ENCODE assay signal across 8 cellular contexts in the genomic region with DNA sequence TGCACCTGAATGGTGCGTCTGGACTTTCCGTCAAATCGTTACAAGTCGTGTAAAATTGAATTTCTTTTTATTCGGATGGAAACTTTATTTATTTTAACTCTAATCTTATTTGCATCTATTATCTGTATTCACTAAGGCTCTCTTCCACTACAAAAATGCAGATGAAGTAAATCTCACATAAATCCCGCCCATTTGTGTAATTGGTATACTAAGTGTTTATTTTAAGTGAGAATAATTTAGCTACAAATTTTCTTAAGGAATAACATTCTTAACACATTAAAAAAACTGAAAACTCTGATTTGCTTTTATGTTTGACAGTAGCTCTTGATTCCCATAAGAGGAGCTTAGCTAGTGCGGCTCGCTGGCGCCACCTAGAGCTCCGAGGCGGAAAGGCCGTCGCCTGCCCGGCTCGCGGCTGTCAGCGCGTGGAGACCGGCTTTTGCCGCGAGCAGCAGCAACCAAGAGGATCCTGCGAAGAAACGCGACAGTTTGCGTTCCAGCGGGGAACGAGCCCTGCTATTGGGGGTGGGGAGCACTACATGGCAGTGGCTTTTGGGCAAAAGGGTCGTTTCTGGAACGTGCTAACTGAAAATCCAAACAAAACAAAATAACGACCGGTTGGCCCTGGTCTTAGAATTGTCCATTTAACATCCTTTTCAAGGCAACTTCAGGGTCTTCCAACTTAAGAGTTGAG. TPM values are rescaled to one million over a fixed set of nuclear protein-coding genes. Genes with fewer than 3 reads are reported as not detected.
DNase-seq lines count a peak whose midpoint lies in the region; ATAC-seq and TF ChIP-seq lines count a peak whose summit lies in the region.

No MANE protein-coding gene starts in this region.

- peaks cover 52% of the 10 kb centered on the region for H3K27me3 Mint-ChIP-seq in neural progenitor cell (ENCODE audit: insufficient read depth, low read depth)

- H3K27ac ChIP-seq in Panc1 (ENCODE audit: low read length) (no peak overlapping the region), neural progenitor cell (no peak overlapping the region), stomach (no peak overlapping the region)

- H3K4me1 Mint-ChIP-seq in neural progenitor cell, result peaks cover 49% of the 10 kb centered on the region

- no peak for TF ChIP-seq EP300 in stomach (IDR thresholded peaks at IDR 0.05)

- TF ChIP-seq CTCF in AG09309 (IDR thresholded peaks at IDR 0.05; ENCODE audit: control insufficient read depth, insufficient read depth, low read depth, low read length, missing control alignments) (peak; percentile 98), Panc1 (IDR thresholded peaks at IDR 0.05) (peak; percentile 98), fibroblast of pulmonary artery (IDR thresholded peaks at IDR 0.05; ENCODE audit: low read length, missing control alignments) (peak; percentile 94), neural progenitor cell (IDR thresholded peaks at IDR 0.05) (peak; percentile 99), stomach (IDR thresholded peaks at IDR 0.05) (peak in 5 of 7 experiments; percentile 82 to 96 (median 95))

- peak overlapping the region; percentile 52 for H2AFZ ChIP-seq in neural progenitor cell (replicated peaks)

- H3K79me2 ChIP-seq in neural progenitor cell (ENCODE audit: low read depth), result no peaks in the 10 kb centered on the region

- H3K9me3 ChIP-seq in Panc1 (ENCODE audit: control insufficient read depth, insufficient read depth, low read depth, low read length) (no peaks in the 10 kb centered on the region), neural progenitor cell (ENCODE audit: low read depth) (no peaks in the 10 kb centered on the region), stomach (peaks cover 0 to 6% (median 3%) of the 10 kb centered on the region in 4 donors)

- peak; percentile 37 for DNase-seq in AG09309 (ENCODE audit: low read depth)
- DNase-seq in HUDEP-2 (lab: John Stamatoyannopoulos, UW; ENCODE audit: unreplicated experiment in 76 of 76), result peak in 73 of 76 experiments; percentile 2 to 88 (median 66)
- DNase-seq in Panc1 (ENCODE audit: low read depth, low spot score), result peak; percentile 41
- DNase-seq in activated T-helper 1 cell treated with anti-CD3 and anti-CD28 coated beads, Interleukin-2, amount 50 U/mL, for 16 hours (ENCODE audit: low read depth in 1 of 2, low spot score in 1 of 2), result peak; percentile 78 to 81
- peak; percentile 87 for DNase-seq in fibroblast of pulmonary artery (ENCODE audit: low read depth)
- DNase-seq in neural progenitor cell (ENCODE audit: low spot score), result peak; percentile 91
- peak; percentile 91 for DNase-seq in stomach

- no TSS peak for BruUV-seq in Panc1 (replicated peaks; lab: Mats Ljungman, UMichigan)

- H3K36me3 ChIP-seq in Panc1 (ENCODE audit: control insufficient read depth, insufficient read depth, low read length) (no peaks in the 10 kb centered on the region), neural progenitor cell (no peaks in the 10 kb centered on the region), stomach (no peaks in the 10 kb centered on the region)

- H3K4me1 ChIP-seq in Panc1 (ENCODE audit: control insufficient read depth, insufficient read depth, low read length), result peaks cover 10% of the 10 kb centered on the region
- H3K4me1 ChIP-seq in neural progenitor cell, result peaks cover 33% of the 10 kb centered on the region
- peaks cover 42 to 72% (median 59%) of the 10 kb centered on the region in 4 donors for H3K4me1 ChIP-seq in stomach

- ATAC-seq in GM18861 (IDR thresholded peaks at IDR 0.05; ENCODE audit: unreplicated experiment) (peak; percentile 50), Panc1 (peak; percentile 93)

- 1 to 3% (median 1%) methylated on average over 31 of the region's 31 CpGs for WGBS in stomach, 5 donors

- intact Hi-C loops in Panc1 (cut with micrococcal nuclease; ENCODE audit: unreplicated experiment), result loop anchor here (1.0 to 10.0 kb wide), 2 partner anchors 183 to 277 kb away; no protein-coding TSS in a partner anchor
- intact Hi-C loops in stomach (cut with DNase I; ENCODE audit: low total_unique reads), result loop anchor here (10.0 kb wide), 1 partner anchor 927 kb away; no protein-coding TSS in a partner anchor

- H3K27me3 ChIP-seq in Panc1 (ENCODE audit: control insufficient read depth, insufficient read depth, low read length) (no peaks in the 10 kb centered on the region), neural progenitor cell (peaks cover 100% of the 10 kb centered on the region), stomach (peaks cover 64 to 98% (median 87%) of the 10 kb centered on the region in 3 donors)

- no peak overlapping the region for H3K9ac ChIP-seq in neural progenitor cell

- peaks cover 62% of the 10 kb centered on the region for H3F3A ChIP-seq in neural progenitor cell (ENCODE audit: low read depth)

- H3K4me3 Mint-ChIP-seq in neural progenitor cell, result peak overlapping the region; percentile 83

- no peaks in the 10 kb centered on the region for H3K36me3 Mint-ChIP-seq in neural progenitor cell

- H3K27ac Mint-ChIP-seq in neural progenitor cell, result no peak overlapping the region

- POLR2A ChIA-PET in Panc1 (lab: Charles Lee), result no interaction called here

- H3K4me3 ChIP-seq in AG09309 (ENCODE audit: control insufficient read depth, low read depth, low read length) (peak overlapping the region; percentile 30), Panc1 (ENCODE audit: low read depth in 2 of 2, low read length in 2 of 2) (peak overlapping the region; percentile 36 to 55), fibroblast of pulmonary artery (replicated peaks; ENCODE audit: low read depth, low read length) (no peak overlapping the region), neural progenitor cell (peak overlapping the region; percentile 49), stomach (peak overlapping the region in 1 of 4 donors; percentile 37)

- in situ Hi-C loops in Panc1 (cut with HindIII; ENCODE audit: low pct_unique_long_range_greater_than_20kb, low sequenced_read_pairs), result no loop called here

- H3K4me2 ChIP-seq in neural progenitor cell, result peak overlapping the region; percentile 89

- CTCF ChIA-PET in Panc1 (lab: Charles Lee), result interaction anchor here (0.6 to 1.1 kb wide), 6 partner anchors 12 to 935 kb away, joined by 3 to 8 read pairs (median 5); a partner anchor contains a TSS

- no peaks in the 10 kb centered on the region for H3K9me3 Mint-ChIP-seq in neural progenitor cell

- peaks cover 62% of the 10 kb centered on the region for H4K20me1 ChIP-seq in neural progenitor cell (ENCODE audit: low read depth)

- no peak for TF ChIP-seq POLR2A in stomach (IDR thresholded peaks at IDR 0.05)

RNA-seq across cellular contexts. Expression of a gene that starts 6.7 kb away (rescaled TPM):
- not detected for total RNA-seq in Panc1 (2021; ENCODE audit: unreplicated experiment)
- not detected for polyA plus RNA-seq in Panc1 (2012; ENCODE audit: insufficient read length)
- total RNA-seq in neural progenitor cell (ENCODE audit: low replicate concordance), result not detected in 2 replicates
- not detected for total RNA-seq in stomach
- not detected for polyA plus RNA-seq in stomach

RNA-seq across cellular contexts. Expression of a gene that starts 54.1 kb away (rescaled TPM):
- 16.2 TPM for total RNA-seq in Panc1 (2021; ENCODE audit: unreplicated experiment)
- 11.7 TPM for polyA plus RNA-seq in Panc1 (2012; ENCODE audit: insufficient read length)
- total RNA-seq in neural progenitor cell (ENCODE audit: low replicate concordance), result 31.0 and 32.4 TPM in 2 replicates
- total RNA-seq in stomach, result 10 to 100 TPM in 3 of 5 donors, 1 to 10 TPM in 2; 4.3 to 39.7 (median 20.3) TPM
- 10 to 100 TPM in 2 of 3 donors, 1 to 10 TPM in 1; 9.9 to 15.8 (median 13.2) TPM for polyA plus RNA-seq in stomach

Comparison
In these comparisons a context has a peak if more than half of its experiments do, and no peak if none do; other contexts are left out.
1. DNase-seq: peak in every context shown above with its lines; median percentile 91 in neural progenitor cell; 91 in stomach; 87 in fibroblast of pulmonary artery; 80 in activated T-helper 1 cell treated with anti-CD3 and anti-CD28 coated beads, Interleukin-2, amount 50 U/mL, for 16 hours; 66 in HUDEP-2; 41 in Panc1; 37 in AG09309.